8 cellular contexts compared by ENCODE assay signal in the genomic region with DNA sequence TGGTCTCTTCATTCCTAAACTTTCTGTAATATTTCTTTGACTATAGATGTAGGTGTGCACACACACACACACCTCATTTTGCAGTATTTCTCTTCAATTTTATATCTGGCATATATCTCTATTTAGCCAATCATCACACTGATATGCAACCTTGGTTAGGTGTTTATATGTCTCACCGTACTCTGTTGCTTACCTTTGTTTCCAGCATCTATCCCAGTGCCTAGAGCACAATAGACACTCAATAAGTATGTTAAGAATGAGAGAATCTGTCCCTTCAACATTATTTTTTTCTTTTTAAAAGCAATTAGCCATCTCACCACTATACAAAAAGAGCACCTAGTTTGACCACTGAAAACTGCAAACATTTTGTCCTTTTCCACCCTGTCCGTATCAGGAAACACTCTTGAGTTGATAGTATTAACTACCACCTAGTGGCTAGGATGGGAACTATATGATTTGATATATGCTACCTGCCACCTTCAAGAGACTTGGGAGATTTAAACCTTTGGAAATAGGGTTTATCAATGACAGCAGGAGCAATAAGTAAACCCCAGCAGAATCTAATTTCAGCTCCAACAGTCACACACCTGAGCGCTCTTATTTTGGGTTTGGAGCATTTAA. TPM values are rescaled to one million over a fixed set of nuclear protein-coding genes. Genes with fewer than 3 reads are reported as not detected.
A peak's percentile ranks its signal among the peaks of the same experiment; 100 is the strongest.
DNase-seq lines count a peak whose midpoint lies in the region; ATAC-seq and TF ChIP-seq lines count a peak whose summit lies in the region.

No MANE protein-coding gene starts in this region.

- H3K27ac ChIP-seq in CD8-positive, alpha-beta memory T cell (ENCODE audit: low read depth, low read length), result no peak overlapping the region

- H3K4me1 ChIP-seq in CD8-positive, alpha-beta memory T cell (ENCODE audit: insufficient read depth, low read length), result no peaks in the 10 kb centered on the region

- no peaks in the 10 kb centered on the region for H3K9me3 Mint-ChIP-seq in CD8-positive, alpha-beta memory T cell

- CTCF ChIA-PET in AG04449 (lab: Yijun Ruan, JAX), result interaction anchor here (1.0 to 1.5 kb wide), 2 partner anchors 10 to 262 kb away, joined by 3 read pairs; no protein-coding TSS in a partner anchor
- CTCF ChIA-PET in CD8-positive, alpha-beta memory T cell (lab: Charles Lee), result no interaction called here

- no peaks in the 10 kb centered on the region for H3K36me3 ChIP-seq in CD8-positive, alpha-beta memory T cell (ENCODE audit: insufficient read depth, low read length)

- peaks cover 0 to 8% of the 10 kb centered on the region in 2 donors for H3K27me3 Mint-ChIP-seq in CD8-positive, alpha-beta memory T cell

- ATAC-seq in GM18502 (IDR thresholded peaks at IDR 0.05; ENCODE audit: poor library complexity, unreplicated experiment) (peak; percentile 75), HG03103 (IDR thresholded peaks at IDR 0.05; ENCODE audit: low read depth, unreplicated experiment) (peak; percentile 81), HG03460 (IDR thresholded peaks at IDR 0.05; ENCODE audit: unreplicated experiment) (no peak)

- no peaks in the 10 kb centered on the region for H3K36me3 Mint-ChIP-seq in CD8-positive, alpha-beta memory T cell

- no peak overlapping the region for H3K4me3 Mint-ChIP-seq in CD8-positive, alpha-beta memory T cell

- no peak for DNase-seq in AG04449 (ENCODE audit: low read depth, low spot score)
- peak; percentile 5 to 39 for DNase-seq in SHP77 (lab: John Stamatoyannopoulos, UW)
- DNase-seq in inferior parietal cortex (ENCODE audit: extremely low spot score), result peak; percentile 4
- DNase-seq in hypothalamus (lab: John Stamatoyannopoulos, UW), result no peak
- no peak for DNase-seq in CD8-positive, alpha-beta memory T cell

- H3K27me3 ChIP-seq in CD8-positive, alpha-beta memory T cell (ENCODE audit: insufficient read depth, low read length, poor library complexity, severe bottlenecking), result no peaks in the 10 kb centered on the region

- POLR2A ChIA-PET in AG04449 (lab: Yijun Ruan, JAX), result no interaction called here
- POLR2A ChIA-PET in CD8-positive, alpha-beta memory T cell (lab: Charles Lee), result no interaction called here

- no peak overlapping the region for H3K27ac Mint-ChIP-seq in CD8-positive, alpha-beta memory T cell

- no peaks in the 10 kb centered on the region for H3K4me1 Mint-ChIP-seq in CD8-positive, alpha-beta memory T cell

- H3K9me3 ChIP-seq in CD8-positive, alpha-beta memory T cell (ENCODE audit: low read length), result no peaks in the 10 kb centered on the region

- no peak overlapping the region for H3K4me3 ChIP-seq in AG04449 (ENCODE audit: low read depth, low read length)
- H3K4me3 ChIP-seq in CD8-positive, alpha-beta memory T cell (ENCODE audit: low read length), result no peak overlapping the region

- peak; percentile 34 for TF ChIP-seq CTCF in AG04449 (IDR thresholded peaks at IDR 0.05; ENCODE audit: insufficient read depth, low read length, missing control alignments)

RNA-seq across cellular contexts. Expression of a gene that starts 48.7 kb away (rescaled TPM):
- total RNA-seq in CD8-positive, alpha-beta memory T cell, result not detected
- polyA plus RNA-seq in CD8-positive, alpha-beta memory T cell, result not detected

Comparison
In these comparisons a context has a peak if more than half of its experiments do, and no peak if none do; other contexts are left out.
1. DNase-seq: peak in SHP77 (2 of 2) and inferior parietal cortex (single experiment); none in AG04449 (single experiment), hypothalamus (0 of 51) and CD8-positive, alpha-beta memory T cell (0 of 5).